11 cellular contexts compared by ENCODE assay signal in genomic region chr1:201383647-201384405, GRCh38. TPM values are rescaled to one million over a fixed set of nuclear protein-coding genes. Genes with fewer than 3 reads are reported as not detected.
DNase-seq lines count a peak whose midpoint lies in the region; ATAC-seq and TF ChIP-seq lines count a peak whose summit lies in the region.
"Had no signal": no experiment of that assay in that cellular context is flagged by ENCODE, and none has a peak within 500 bp of the region (broad histone marks: within the 10 kb centered on the region; RNA-seq: fewer than 3 reads in every experiment).

No MANE protein-coding gene starts in this region.

- DNase-seq in HCEC 1CT (peak; percentile 90), NCI-H2196 treated with DMSO at 0.1 percent for 48 hours (lab: John Stamatoyannopoulos, UW; ENCODE audit: unreplicated experiment) (peak; percentile 97), epithelial cell of esophagus (ENCODE audit: low read depth) (peak; percentile 84), skeletal muscle cell (ENCODE audit: low read depth) (peak; percentile 81), upper lobe of right lung (no peak), omental fat pad (ENCODE audit: low spot score) (no peak), GOT3 (lab: John Stamatoyannopoulos, UW) (no peak)
- DNase-seq: activated CD4-positive, alpha-beta T cell treated with anti-CD3 and anti-CD28 coated beads for 1 hour; NCI-H446 treated with DMSO at 0.1 percent for 48 hours; stimulated activated CD4-positive, alpha-beta T cell treated with anti-CD3 and anti-CD28 coated beads, Interleukin-1b, Interleukin-23, amount 100 ng/mL, for 48 hours had no signal

- no peak for TF ChIP-seq CTCF in epithelial cell of esophagus (IDR thresholded peaks at IDR 0.05; ENCODE audit: insufficient read depth, low read depth, low read length, missing control alignments)
- no peak for TF ChIP-seq CTCF in upper lobe of right lung (IDR thresholded peaks at IDR 0.05)
- TF ChIP-seq CTCF in omental fat pad (IDR thresholded peaks at IDR 0.05): no peak

- no peak overlapping the region for H3K4me3 ChIP-seq in epithelial cell of esophagus (ENCODE audit: low read length)
- no peak overlapping the region for H3K4me3 ChIP-seq in skeletal muscle cell (ENCODE audit: low read depth, low read length)
- H3K4me3 ChIP-seq in upper lobe of right lung: no peak overlapping the region
- H3K4me3 ChIP-seq: breast epithelium had no signal

- no peaks in the 10 kb centered on the region for H3K27me3 ChIP-seq in upper lobe of right lung
- H3K27me3 ChIP-seq: breast epithelium had no signal

- no peak overlapping the region for H3K27ac ChIP-seq in upper lobe of right lung
- H3K27ac ChIP-seq: breast epithelium had no signal

- H3K9me3 ChIP-seq in upper lobe of right lung: no peaks in the 10 kb centered on the region
- H3K9me3 ChIP-seq: breast epithelium had no signal

- no peak for ATAC-seq in upper lobe of right lung
- no peak for ATAC-seq in omental fat pad (ENCODE audit: low FRiP score)

- intact Hi-C loops in upper lobe of right lung (cut with DNase I): no loop called here

- H3K36me3 ChIP-seq in upper lobe of right lung: no peaks in the 10 kb centered on the region
- H3K36me3 ChIP-seq: breast epithelium had no signal

- peaks cover 6% of the 10 kb centered on the region for H3K4me1 ChIP-seq in upper lobe of right lung

RNA-seq across cellular contexts. Expression of gene TNNT2, which starts 6.3 kb away (rescaled TPM):
- total RNA-seq in upper lobe of right lung: 6.4 TPM
- 1 to 10 TPM in 3 of 4 donors, not detected in 1; 2.0 to 2.4 (median 2.1) TPM for total RNA-seq in omental fat pad

RNA-seq across cellular contexts. Expression of gene LAD1, which starts 15.3 kb away (rescaled TPM):
- total RNA-seq in upper lobe of right lung (42.6 TPM), omental fat pad (under 1 TPM in 3 of 4 donors, not detected in 1; 0.19 to 0.48 (median 0.25) TPM)

RNA-seq across cellular contexts. Expression of gene TNNI1, which starts 37.7 kb away (rescaled TPM):
- 0.49 TPM for total RNA-seq in upper lobe of right lung
- total RNA-seq in omental fat pad: under 1 TPM in 1 of 4 donors, not detected in 3; 0.09 TPM

Comparison
In these comparisons a context has a peak if more than half of its experiments do, and no peak if none do; other contexts are left out.
1. DNase-seq: peak in HCEC 1CT (single experiment), NCI-H2196 treated with DMSO at 0.1 percent for 48 hours (single experiment), epithelial cell of esophagus (single experiment) and skeletal muscle cell (single experiment); none in upper lobe of right lung (single experiment), omental fat pad (single experiment) and GOT3 (single experiment).
2. RNA of gene LAD1, which starts 15.3 kb away (total RNA-seq): 42.6 TPM in upper lobe of right lung (single experiment); 0.19 to 0.48 TPM in omental fat pad; every median in the first group is over 10 times any median in the second.